ENCODE assay signal across 8 cellular contexts in the genomic region with DNA sequence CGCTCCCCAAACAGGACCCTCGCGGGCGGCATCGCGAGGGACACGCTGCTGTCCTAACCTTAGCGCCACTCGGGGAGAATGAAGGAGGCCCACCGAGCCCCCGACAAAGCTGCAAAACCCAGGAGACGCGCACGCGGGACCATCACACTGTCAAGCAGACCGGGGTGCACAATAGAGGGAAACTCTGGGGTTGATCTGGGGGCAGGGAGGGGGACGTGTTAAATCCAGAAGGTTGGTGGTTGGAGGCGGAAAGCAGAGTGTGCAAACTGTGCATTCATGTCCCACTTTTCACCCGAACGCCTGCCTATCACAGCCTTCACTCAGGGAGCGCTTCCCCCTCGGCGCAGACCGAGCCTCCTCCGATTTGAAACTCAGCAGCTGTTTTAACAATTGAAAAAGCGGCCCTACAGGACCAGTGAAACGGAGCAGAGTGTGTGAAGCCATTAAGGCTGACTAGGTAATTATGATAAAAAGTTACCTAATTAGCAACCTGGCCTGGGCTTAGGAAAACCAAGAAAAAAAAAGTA. TPM values are rescaled to one million over a fixed set of nuclear protein-coding genes. Genes with fewer than 3 reads are reported as not detected.
A peak's percentile ranks its signal among the peaks of the same experiment; 100 is the strongest.
DNase-seq lines count a peak whose midpoint lies in the region; ATAC-seq and TF ChIP-seq lines count a peak whose summit lies in the region.

No MANE protein-coding gene starts in this region.

- no peak overlapping the region for H3K27ac Mint-ChIP-seq in osteocyte (ENCODE audit: unreplicated experiment)

- ATAC-seq in GM18511 (IDR thresholded peaks at IDR 0.05; ENCODE audit: unreplicated experiment): peak; percentile 19
- no peak for ATAC-seq in GM21723 (IDR thresholded peaks at IDR 0.05; ENCODE audit: unreplicated experiment)
- ATAC-seq in HG03097 (IDR thresholded peaks at IDR 0.05; ENCODE audit: low FRiP score, unreplicated experiment): no peak
- no peak for ATAC-seq in HG03045 (IDR thresholded peaks at IDR 0.05; ENCODE audit: unreplicated experiment)

- H4K20me1 ChIP-seq in SU-DHL-6 (ENCODE audit: low read depth, low read length): no peaks in the 10 kb centered on the region

- peak overlapping the region; percentile 81 for H3K4me3 Mint-ChIP-seq in osteocyte (ENCODE audit: unreplicated experiment)

- no peaks in the 10 kb centered on the region for H3F3A ChIP-seq in SU-DHL-6 (ENCODE audit: insufficient read depth)

- no peaks in the 10 kb centered on the region for H3K36me3 Mint-ChIP-seq in osteocyte (ENCODE audit: unreplicated experiment)

- no peaks in the 10 kb centered on the region for H3K79me2 ChIP-seq in SU-DHL-6 (ENCODE audit: insufficient read depth, low read length)

- H3K4me2 ChIP-seq in SU-DHL-6 (ENCODE audit: low read depth, low read length, poor library complexity, severe bottlenecking): peak overlapping the region; percentile 45

- no peaks in the 10 kb centered on the region for H3K36me3 ChIP-seq in SU-DHL-6 (ENCODE audit: low read length)

- no peaks in the 10 kb centered on the region for H3K9me2 ChIP-seq in SU-DHL-6 (replicated peaks; ENCODE audit: insufficient read depth, low read length)

- no peak overlapping the region for H2AFZ ChIP-seq in SU-DHL-6 (ENCODE audit: low read depth, low read length, severe bottlenecking)

- no peak overlapping the region for H3K9ac ChIP-seq in SU-DHL-6 (ENCODE audit: low read length)

- H3K27ac ChIP-seq in SU-DHL-6 (ENCODE audit: low read depth, low read length): no peak overlapping the region

- peak overlapping the region; percentile 10 for H3K4me3 ChIP-seq in SU-DHL-6 (ENCODE audit: insufficient read depth, low read length, poor library complexity, severe bottlenecking)
- H3K4me3 ChIP-seq in foreskin fibroblast (ENCODE audit: low read depth in 1 of 2, low read length in 2 of 2): peak overlapping the region; percentile 52 to 84

- H3K27me3 Mint-ChIP-seq in osteocyte (ENCODE audit: unreplicated experiment): peaks cover 82% of the 10 kb centered on the region

- H3K9me3 Mint-ChIP-seq in osteocyte (ENCODE audit: unreplicated experiment): no peaks in the 10 kb centered on the region

- H3K9me3 ChIP-seq in SU-DHL-6 (ENCODE audit: insufficient read depth, low read length): no peaks in the 10 kb centered on the region

- H3K27me3 ChIP-seq in SU-DHL-6 (ENCODE audit: low read length): no peaks in the 10 kb centered on the region

- no peak for TF ChIP-seq CTCF in SU-DHL-6 (IDR thresholded peaks at IDR 0.05; ENCODE audit: insufficient read depth, low read length, poor library complexity, severe bottlenecking)
- TF ChIP-seq CTCF in foreskin fibroblast (IDR thresholded peaks at IDR 0.05; ENCODE audit: low read depth, low read length): no peak
- no peak for TF ChIP-seq CTCF in osteocyte (IDR thresholded peaks at IDR 0.05)

- H3K4me1 Mint-ChIP-seq in osteocyte (ENCODE audit: unreplicated experiment): peaks cover 26% of the 10 kb centered on the region

- DNase-seq in foreskin fibroblast (peak in 1 of 2 donors; percentile 45), osteocyte (ENCODE audit: extremely low spot score, unreplicated experiment) (no peak), NCI-H1092 (lab: John Stamatoyannopoulos, UW) (no peak)

RNA-seq across cellular contexts. Expression of a gene that starts 0.6 kb away (rescaled TPM):
- total RNA-seq in osteocyte: 0.24 TPM in 1 of 2 replicates, not detected in the other
